ENCODE assay signal across 21 cellular contexts in genomic region chr16:24728011-24728410, GRCh38. TPM values are rescaled to one million over a fixed set of nuclear protein-coding genes. Genes with fewer than 3 reads are reported as not detected.
A peak's percentile ranks its signal among the peaks of the same experiment; 100 is the strongest.
DNase-seq lines count a peak whose midpoint lies in the region; ATAC-seq and TF ChIP-seq lines count a peak whose summit lies in the region.
"Had no signal": no experiment of that assay in that cellular context is flagged by ENCODE, and none has a peak within 500 bp of the region (broad histone marks: within the 10 kb centered on the region; RNA-seq: fewer than 3 reads in every experiment).

No MANE protein-coding gene starts in this region.

- DNase-seq in CD4-positive, CD25-positive, alpha-beta regulatory T cell = no peak
- DNase-seq in naive thymus-derived CD4-positive, alpha-beta T cell = no peak
- no peak for DNase-seq in SJCRH30
- DNase-seq in GM19240 (ENCODE audit: insufficient read length, low spot score) = no peak
- DNase-seq: activated CD4-positive, CD25-positive, alpha-beta regulatory T cell treated with anti-CD3 and anti-CD28 coated beads, Interleukin-2, amount 50 U/mL, for 72 hours; AML-193; DMS 273 treated with DMSO at 0.1 percent for 48 hours; GF-D8; GOT3; IMR-90; NCI-H187; NCI-H345; NK-92 treated with Interleukin-12 subunit alpha and Interleukin-12 subunit beta, amount 100 ng/mL, for 24 hours; RPMI8226; stimulated activated CD4-positive, alpha-beta T cell treated with anti-CD3 and anti-CD28 coated beads, Interleukin-4, amount 100 ng/mL, for 24 hours; testis had no signal

- peaks cover 15% of the 10 kb centered on the region for H3K36me3 ChIP-seq in BLaER1
- peaks cover 7% of the 10 kb centered on the region for H3K36me3 ChIP-seq in CD4-positive, CD25-positive, alpha-beta regulatory T cell (ENCODE audit: control insufficient read depth, insufficient read depth, low read length)
- peaks cover 0 to 9% (median 0%) of the 10 kb centered on the region in 3 experiments for H3K36me3 ChIP-seq in naive thymus-derived CD4-positive, alpha-beta T cell (ENCODE audit: control insufficient read depth in 2 of 3, insufficient read depth in 3 of 3, low read length in 3 of 3)
- peaks cover 8% of the 10 kb centered on the region for H3K36me3 ChIP-seq in SJCRH30
- H3K36me3 ChIP-seq: ascending aorta had no signal

- TF ChIP-seq CTCF in VCaP (conservative IDR thresholded peaks at IDR 0.05) = no peak

- peaks cover 12% of the 10 kb centered on the region for H3K27me3 Mint-ChIP-seq in CD4-positive, CD25-positive, alpha-beta regulatory T cell
- peaks cover 0 to 6% (median 0%) of the 10 kb centered on the region in 5 donors for H3K27me3 Mint-ChIP-seq in naive thymus-derived CD4-positive, alpha-beta T cell

- no peaks in the 10 kb centered on the region for H3K27me3 ChIP-seq in BLaER1
- no peaks in the 10 kb centered on the region for H3K27me3 ChIP-seq in CD4-positive, CD25-positive, alpha-beta regulatory T cell (ENCODE audit: control insufficient read depth, insufficient read depth, low read length)
- no peaks in the 10 kb centered on the region for H3K27me3 ChIP-seq in naive thymus-derived CD4-positive, alpha-beta T cell (ENCODE audit: control insufficient read depth in 2 of 2, insufficient read depth in 2 of 2, low read length in 2 of 2)
- no peaks in the 10 kb centered on the region for H3K27me3 ChIP-seq in SJCRH30
- H3K27me3 ChIP-seq: ascending aorta, testis had no signal

- peak overlapping the region in 1 of 3 donors; percentile 69 for H3K27ac Mint-ChIP-seq in CD4-positive, CD25-positive, alpha-beta regulatory T cell
- peak overlapping the region in 6 of 9 donors; percentile 5 to 100 (median 85) for H3K27ac Mint-ChIP-seq in naive thymus-derived CD4-positive, alpha-beta T cell

- no peak overlapping the region for H3K27ac ChIP-seq in BLaER1
- H3K27ac ChIP-seq in CD4-positive, CD25-positive, alpha-beta regulatory T cell (ENCODE audit: insufficient read depth, low read length, poor library complexity, severe bottlenecking) = no peak overlapping the region
- H3K27ac ChIP-seq in VCaP = peak overlapping the region; percentile 89; the same call in 1 of the 2 replicates
- H3K27ac ChIP-seq in naive thymus-derived CD4-positive, alpha-beta T cell (ENCODE audit: low read depth, low read length) = no peak overlapping the region
- no peak overlapping the region for H3K27ac ChIP-seq in SJCRH30

- peaks cover 21 to 38% (median 32%) of the 10 kb centered on the region in 4 donors for H3K4me1 Mint-ChIP-seq in CD4-positive, CD25-positive, alpha-beta regulatory T cell
- H3K4me1 Mint-ChIP-seq in naive thymus-derived CD4-positive, alpha-beta T cell = peaks cover 19 to 41% (median 31%) of the 10 kb centered on the region in 7 donors

- H4K20me1 ChIP-seq in BLaER1 = peaks cover 23% of the 10 kb centered on the region

- CTCF ChIA-PET in naive thymus-derived CD4-positive, alpha-beta T cell (lab: Charles Lee) = interaction anchor here (0.6 kb wide), 1 partner anchor 323 kb away, joined by 3 read pairs; no protein-coding TSS in a partner anchor

- peak overlapping the region; percentile 88; the same call in 1 of the 2 replicates for H3K4me2 ChIP-seq in BLaER1

- peaks cover 4% of the 10 kb centered on the region for H3K36me3 Mint-ChIP-seq in CD4-positive, CD25-positive, alpha-beta regulatory T cell
- H3K36me3 Mint-ChIP-seq in naive thymus-derived CD4-positive, alpha-beta T cell = peaks cover 0 to 9% (median 8%) of the 10 kb centered on the region in 5 donors

- H3K9me3 Mint-ChIP-seq in CD4-positive, CD25-positive, alpha-beta regulatory T cell = peaks cover 0 to 3% (median 0%) of the 10 kb centered on the region in 7 donors
- peaks cover 0 to 10% (median 0%) of the 10 kb centered on the region in 11 donors for H3K9me3 Mint-ChIP-seq in naive thymus-derived CD4-positive, alpha-beta T cell

- peaks cover 27% of the 10 kb centered on the region for H3K4me1 ChIP-seq in BLaER1
- H3K4me1 ChIP-seq in CD4-positive, CD25-positive, alpha-beta regulatory T cell (ENCODE audit: control insufficient read depth, insufficient read depth, low read length, poor library complexity, severe bottlenecking) = peaks cover 28% of the 10 kb centered on the region
- H3K4me1 ChIP-seq in naive thymus-derived CD4-positive, alpha-beta T cell (ENCODE audit: control insufficient read depth in 2 of 2, insufficient read depth in 2 of 2, low read length in 2 of 2) = peaks cover 17 to 19% of the 10 kb centered on the region in 2 donors
- peaks cover 8% of the 10 kb centered on the region; the same call in 1 of the 2 replicates for H3K4me1 ChIP-seq in SJCRH30

- no peak overlapping the region for H3K4me3 ChIP-seq in BLaER1
- H3K4me3 ChIP-seq in CD4-positive, CD25-positive, alpha-beta regulatory T cell (ENCODE audit: low read depth, low read length) = no peak overlapping the region
- H3K4me3 ChIP-seq in naive thymus-derived CD4-positive, alpha-beta T cell (ENCODE audit: low read length) = no peak overlapping the region
- no peak overlapping the region for H3K4me3 ChIP-seq in SJCRH30

- H3K4me3 Mint-ChIP-seq in CD4-positive, CD25-positive, alpha-beta regulatory T cell = peak overlapping the region; percentile 62 to 66 (median 65)
- peak overlapping the region in 9 of 10 donors; percentile 22 to 100 (median 64) for H3K4me3 Mint-ChIP-seq in naive thymus-derived CD4-positive, alpha-beta T cell

- H3K9ac ChIP-seq in BLaER1 = no peak overlapping the region

- H3K9me3 ChIP-seq in BLaER1 (no peaks in the 10 kb centered on the region), SJCRH30 (replicated peaks) (no peaks in the 10 kb centered on the region)
- no peaks in the 10 kb centered on the region for H3K9me3 ChIP-seq in CD4-positive, CD25-positive, alpha-beta regulatory T cell (ENCODE audit: control insufficient read depth in 2 of 2, low read length in 2 of 2)
- H3K9me3 ChIP-seq in naive thymus-derived CD4-positive, alpha-beta T cell (ENCODE audit: control insufficient read depth in 2 of 3, low read length in 3 of 3) = no peaks in the 10 kb centered on the region
- H3K9me3 ChIP-seq: ascending aorta, testis had no signal

- POLR2A ChIA-PET in naive thymus-derived CD4-positive, alpha-beta T cell (lab: Charles Lee) = interaction anchor here (0.7 to 1.5 kb wide), 5 partner anchors 9 to 186 kb away, joined by 3 to 5 read pairs (median 4); no protein-coding TSS in a partner anchor

- intact Hi-C loops in naive thymus-derived CD4-positive, alpha-beta T cell (cut with micrococcal nuclease) = loop anchor here (5.0 to 10.0 kb wide), 3 partner anchors 79 to 529 kb away; partner anchors contain the start of genes ZKSCAN2 (in 2 of the 2) and ARHGAP17 (in 1 of the 2)

- ATAC-seq in CD4-positive, CD25-positive, alpha-beta regulatory T cell (ENCODE audit: low read depth in 2 of 2) = no peak
- no peak for ATAC-seq in naive thymus-derived CD4-positive, alpha-beta T cell
- ATAC-seq in GM18907 (IDR thresholded peaks at IDR 0.05; ENCODE audit: unreplicated experiment) = no peak
- ATAC-seq: left lobe of liver had no signal

RNA-seq across cellular contexts. Expression of gene TNRC6A, which starts 1.4 kb away (rescaled TPM):
- total RNA-seq in CD4-positive, CD25-positive, alpha-beta regulatory T cell = 89.0 TPM
- polyA plus RNA-seq in CD4-positive, CD25-positive, alpha-beta regulatory T cell = 10 to 100 TPM in 2 of 4 donors, 1 to 10 TPM in 2; 7.2 to 14.4 (median 9.0) TPM
- 100 to 1,000 TPM in 1 of 5 experiments, 10 to 100 TPM in 4; 46.9 to 110 (median 77.8) TPM for total RNA-seq in naive thymus-derived CD4-positive, alpha-beta T cell
- polyA plus RNA-seq in naive thymus-derived CD4-positive, alpha-beta T cell = 10 to 100 TPM; 13.4 to 19.8 TPM
- total RNA-seq in SJCRH30 (2014; rRNA removed; shearing (Covaris generic)) = 25.7 and 28.6 TPM in 2 replicates
